ENCODE assay signal across 8 cellular contexts in genomic region chr18:11149441-11150270, GRCh38. TPM values are rescaled to one million over a fixed set of nuclear protein-coding genes. Genes with fewer than 3 reads are reported as not detected.
DNase-seq lines count a peak whose midpoint lies in the region; ATAC-seq and TF ChIP-seq lines count a peak whose summit lies in the region.

Gene PIEZO2 (minus strand): TSS chr18:11149569. CDS start chr18:11148588, 981 bp downstream.

- H3K14ac ChIP-seq in H9 (ENCODE audit: insufficient read depth, low read length) = peak within 1 kb of the TSS; percentile 73

- H2BK12ac ChIP-seq in H9 (ENCODE audit: insufficient read length, low read depth, low read length) = no peak within 1 kb of the TSS

- no peak within 1 kb of the TSS for H3K56ac ChIP-seq in H9 (ENCODE audit: insufficient read length, low read depth, low read length)

- H3K4me3 Mint-ChIP-seq in H9 = peak within 1 kb of the TSS; percentile 64 to 81
- no peak within 1 kb of the TSS for H3K4me3 Mint-ChIP-seq in Calu3 (ENCODE audit: low read depth, unreplicated experiment)

- H3K4ac ChIP-seq in H9 (ENCODE audit: low read depth, low read length) = no peak within 1 kb of the TSS

- H3K9ac ChIP-seq in H9 (ENCODE audit: extremely low read depth, insufficient read length, low read length) = no peak within 1 kb of the TSS

- H3K4me1 ChIP-seq in H9 (ENCODE audit: insufficient read depth, low read length) = peaks cover 16% of the 10 kb centered on the region; the same call in 1 of the 2 replicates
- H3K4me1 ChIP-seq in Peyer's patch = peaks cover 0 to 14% (median 0%) of the 10 kb centered on the region in 4 donors
- no peaks in the 10 kb centered on the region for H3K4me1 ChIP-seq in foreskin keratinocyte

- no peaks in the 10 kb centered on the region; a peak in 2 of 5 replicates for H3K9me3 Mint-ChIP-seq in H9
- no peaks in the 10 kb centered on the region for H3K9me3 Mint-ChIP-seq in Calu3 (ENCODE audit: low read depth, unreplicated experiment)

- no peak within 1 kb of the TSS for H2BK120ac ChIP-seq in H9 (ENCODE audit: low read depth, low read length, poor library complexity, severe bottlenecking)

- H2BK15ac ChIP-seq in H9 (ENCODE audit: low read depth, low read length) = no peak within 1 kb of the TSS

- no peak within 1 kb of the TSS for H4K91ac ChIP-seq in H9 (ENCODE audit: insufficient read length, low read depth, low read length)

- no peak within 1 kb of the TSS for H2AK5ac ChIP-seq in H9 (ENCODE audit: insufficient read length, low read length)

- TF ChIP-seq CTCF in GM13976 (IDR thresholded peaks at IDR 0.05; ENCODE audit: borderline replicate concordance, control extremely low read depth, extremely low read depth, insufficient read depth, missing control alignments) (no peak), H9 (conservative IDR thresholded peaks at IDR 0.05) (no peak), Peyer's patch (IDR thresholded peaks at IDR 0.05) (no peak), foreskin keratinocyte (conservative IDR thresholded peaks at IDR 0.05) (no peak), Calu3 (IDR thresholded peaks at IDR 0.05; ENCODE audit: unreplicated experiment) (no peak)

- no peaks in the 10 kb centered on the region for H3K9me3 ChIP-seq in H9 (ENCODE audit: control insufficient read depth, low read depth, low read length)
- H3K9me3 ChIP-seq in Peyer's patch = no peaks in the 10 kb centered on the region

- ATAC-seq in foreskin keratinocyte (peak; percentile 29), GM18870 (IDR thresholded peaks at IDR 0.05; ENCODE audit: unreplicated experiment) (no peak)

- H3K23ac ChIP-seq in H9 (ENCODE audit: insufficient read length, low read depth, low read length) = no peak within 1 kb of the TSS

- WGBS in H9 (ENCODE audit: extremely low coverage, insufficient read length, low lambda C conversion rate) = no CpG with 5 or more reads among the region's 62 CpGs

- BruUV-seq in Calu3 (replicated peaks; lab: Mats Ljungman, UMichigan) = no TSS peak

- in situ Hi-C loops in GM13976 (cut with MboI; ENCODE audit: low sequenced_read_pairs, unreplicated experiment) = loop anchor here (10.0 to 25.0 kb wide), 3 partner anchors 112 to 587 kb away; no protein-coding TSS in a partner anchor

- CTCF ChIA-PET in Calu3 (lab: Charles Lee) = no interaction called here

- H4K20me1 ChIP-seq in H9 (ENCODE audit: control insufficient read depth, insufficient read depth, insufficient read length) = no peaks in the 10 kb centered on the region

- H3K79me1 ChIP-seq in H9 (ENCODE audit: insufficient read depth, low read depth, low read length, poor library complexity, severe bottlenecking) = no peaks in the 10 kb centered on the region

- H3K27ac ChIP-seq in H9 (ENCODE audit: insufficient read length, low read depth, low read length) (peak within 1 kb of the TSS; percentile 33), Peyer's patch (no peak within 1 kb of the TSS), foreskin keratinocyte (no peak within 1 kb of the TSS)

- no peak for TF ChIP-seq POLR2A in Peyer's patch (IDR thresholded peaks at IDR 0.05)

- no peak within 1 kb of the TSS for H4K5ac ChIP-seq in H9 (ENCODE audit: insufficient read length, low read depth, low read length)

- H3K36me3 Mint-ChIP-seq in H9 (ENCODE audit: insufficient read depth in 1 of 3, low read depth in 3 of 3) (no peaks in the 10 kb centered on the region; a peak in 2 of 7 replicates), Calu3 (ENCODE audit: insufficient read depth, unreplicated experiment) (no peaks in the 10 kb centered on the region)

- no peak within 1 kb of the TSS for H2BK5ac ChIP-seq in H9 (ENCODE audit: insufficient read length, low read length)

- peaks cover 3% of the 10 kb centered on the region; the same call in 1 of the 2 replicates for H3K79me2 ChIP-seq in H9 (ENCODE audit: insufficient read depth, low read length)

- H3K27me3 ChIP-seq in H9 (ENCODE audit: insufficient read depth, low read length) (peaks cover 15% of the 10 kb centered on the region; the same call in 1 of the 2 replicates), Peyer's patch (peaks cover 0 to 12% of the 10 kb centered on the region in 2 donors), foreskin keratinocyte (peaks cover 46% of the 10 kb centered on the region)

- intact Hi-C loops in Calu3 (cut with micrococcal nuclease; ENCODE audit: unreplicated experiment) = loop anchor here (5.0 kb wide), 1 partner anchor 107 kb away; no protein-coding TSS in a partner anchor

- no peak within 1 kb of the TSS for H2BK20ac ChIP-seq in H9 (ENCODE audit: low read depth, low read length, poor library complexity, severe bottlenecking)

- H2AFZ ChIP-seq in H9 (ENCODE audit: low read length) = no peak within 1 kb of the TSS

- H3K4me2 ChIP-seq in H9 (ENCODE audit: insufficient read depth, insufficient read length, low read length) = peak within 1 kb of the TSS; percentile 94

- DNase-seq in GM13976 (ENCODE audit: low spot score) (peak; percentile 96), H9 (peak; percentile 88), Peyer's patch (peak in 1 of 3 donors; percentile 56), foreskin keratinocyte (no peak), occipital lobe (lab: John Stamatoyannopoulos, UW) (peak; percentile 46), Calu3 (no peak), NCI-H69 (lab: John Stamatoyannopoulos, UW) (no peak)

- peak within 1 kb of the TSS in 3 of 4 donors; percentile 22 to 50 (median 45) for H3K4me3 ChIP-seq in Peyer's patch

- no peaks in the 10 kb centered on the region for H3K36me3 ChIP-seq in Peyer's patch

- H3K27ac Mint-ChIP-seq in H9 = peak within 1 kb of the TSS in 1 of 3 experiments; percentile 77; a peak in 3 of 7 replicates
- H3K27ac Mint-ChIP-seq in Calu3 (ENCODE audit: unreplicated experiment) = no peak within 1 kb of the TSS

- no peak within 1 kb of the TSS for H3T11ph ChIP-seq in H9 (ENCODE audit: low read length)

- no peak within 1 kb of the TSS for H3K18ac ChIP-seq in H9 (ENCODE audit: insufficient read length, low read depth, low read length)

- H3K27me3 Mint-ChIP-seq in H9 (ENCODE audit: low read depth) = peaks cover 47% of the 10 kb centered on the region
- peaks cover 22% of the 10 kb centered on the region for H3K27me3 Mint-ChIP-seq in Calu3 (ENCODE audit: unreplicated experiment)

- no peak within 1 kb of the TSS for H4K8ac ChIP-seq in H9 (replicated peaks; ENCODE audit: insufficient read length, low read depth, low read length)

- H3K4me1 Mint-ChIP-seq in H9 (peaks cover 41 to 45% of the 10 kb centered on the region in 2 experiments), Calu3 (ENCODE audit: low read depth, unreplicated experiment) (no peaks in the 10 kb centered on the region)

- peaks cover 18% of the 10 kb centered on the region for H3K23me2 ChIP-seq in H9 (ENCODE audit: insufficient read length, low read depth, low read length, poor library complexity, severe bottlenecking)

RNA-seq across cellular contexts. Expression of gene PIEZO2, which starts in this region (rescaled TPM):
- total RNA-seq in H9 (2021) (3.9 and 5.9 TPM in 2 replicates), Peyer's patch (1 to 10 TPM in 3 of 4 donors, under 1 TPM in 1; 0.85 to 5.8 (median 4.5) TPM), foreskin keratinocyte (not detected in 2 replicates), occipital lobe (8.0 TPM), Calu3 (2022) (0.24 and 0.91 TPM in 2 replicates)
- not detected in 2 replicates for polyA plus RNA-seq in foreskin keratinocyte

Comparison
In these comparisons a context has a peak if more than half of its experiments do, and no peak if none do; other contexts are left out.
1. Peak in ATAC-seq in foreskin keratinocyte; RNA of the gene not detected or under 1 TPM.
2. DNase-seq: peak in GM13976 (single experiment), H9 (single experiment) and occipital lobe (single experiment); none in foreskin keratinocyte (0 of 2), Calu3 (single experiment) and NCI-H69 (single experiment).